Comparison of ENCODE assay signal across 21 cellular contexts in the genomic region with DNA sequence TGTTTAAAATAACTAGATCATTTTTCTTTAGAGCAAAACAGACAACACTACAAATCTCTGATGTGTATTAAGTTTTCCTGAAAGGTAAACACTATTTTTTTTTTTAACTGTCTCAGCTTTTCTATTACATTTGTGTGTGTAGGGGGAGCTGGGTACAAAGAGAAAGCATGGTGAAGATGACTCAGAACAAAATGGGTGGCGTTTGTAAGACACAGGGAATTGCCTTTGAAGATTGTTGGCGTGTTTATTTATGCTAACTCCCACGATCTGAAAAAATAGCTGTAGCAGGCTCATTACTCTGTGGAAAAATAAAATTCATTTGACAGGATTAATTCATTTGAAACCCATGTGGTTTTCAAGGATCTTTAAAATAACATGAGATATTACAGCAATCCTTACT.
DNase-seq lines count a peak whose midpoint lies in the region; ATAC-seq, FAIRE-seq and TF ChIP-seq lines count a peak whose summit lies in the region.
"Had no signal": no experiment of that assay in that cellular context is flagged by ENCODE, and none has a peak within 500 bp of the region (broad histone marks: within the 10 kb centered on the region; RNA-seq: fewer than 3 reads in every experiment).

No MANE protein-coding gene starts in this region.

- ATAC-seq in Right ventricle myocardium superior (ENCODE audit: poor library complexity) (no peak), pancreas (no peak), HG02642 (IDR thresholded peaks at IDR 0.05; ENCODE audit: poor library complexity, unreplicated experiment) (no peak), HG03039 (IDR thresholded peaks at IDR 0.05; ENCODE audit: unreplicated experiment) (no peak)
- ATAC-seq: A549; CD8-positive, alpha-beta T cell; GM12878 had no signal

- H3K4me3 ChIP-seq in cardiac muscle cell (no peak overlapping the region), pancreas (no peak overlapping the region)
- H3K4me3 ChIP-seq: A549; BLaER1 treated with 17β-estradiol and CSF1 and Interleukin-3, amounts not matched to agents 10 nM and 100 nM; GM12878; SJCRH30 had no signal

- intact Hi-C loops in Right ventricle myocardium superior (cut with DNase I): no loop called here
- intact Hi-C loops in pancreas (cut with DNase I): no loop called here

- TF ChIP-seq CTCF in cardiac muscle cell (IDR thresholded peaks at IDR 0.05; ENCODE audit: low read depth, low read length) (no peak), pancreas (IDR thresholded peaks at IDR 0.05) (no peak)

- 42 to 49% methylated on average over 3 of the region's 3 CpGs for WGBS in pancreas, 2 donors

- H3K27me3 ChIP-seq in cardiac muscle cell (no peaks in the 10 kb centered on the region), pancreas (peaks cover 0 to 4% (median 0%) of the 10 kb centered on the region in 4 donors)
- H3K27me3 ChIP-seq: BLaER1 treated with 17β-estradiol and CSF1 and Interleukin-3, amounts not matched to agents 10 nM and 100 nM; SJCRH30 had no signal

- peak overlapping the region; percentile 15 for H3K27ac ChIP-seq in cardiac muscle cell
- H3K27ac ChIP-seq in pancreas: no peak overlapping the region
- H3K27ac ChIP-seq: A549; BLaER1 treated with 17β-estradiol and CSF1 and Interleukin-3, amounts not matched to agents 10 nM and 100 nM; SJCRH30 had no signal

- H3K9me3 ChIP-seq in cardiac muscle cell (ENCODE audit: low read depth): no peaks in the 10 kb centered on the region
- no peaks in the 10 kb centered on the region for H3K9me3 ChIP-seq in pancreas
- H3K9me3 ChIP-seq: A549; BLaER1 treated with 17β-estradiol and CSF1 and Interleukin-3, amounts not matched to agents 10 nM and 100 nM; SJCRH30 had no signal

- H3K4me1 ChIP-seq in cardiac muscle cell (ENCODE audit: low read depth) (peaks cover 3% of the 10 kb centered on the region), pancreas (no peaks in the 10 kb centered on the region)
- H3K4me1 ChIP-seq: A549; BLaER1 treated with 17β-estradiol and CSF1 and Interleukin-3, amounts not matched to agents 10 nM and 100 nM; SJCRH30 had no signal

- FAIRE-seq in pancreas (lab: Jason Lieb, UNC): no peak
- FAIRE-seq: A549, GM12878, GM19239, H1 had no signal

- DNase-seq in cardiac muscle cell (ENCODE audit: low read depth in 1 of 2, low spot score in 1 of 2) (peak in 1 of 2 donors; percentile 0), Right ventricle myocardium superior (no peak), OCI-M1 (lab: John Stamatoyannopoulos, UW) (peak; percentile 28), kidney glomerular epithelial cell (lab: John Stamatoyannopoulos, UW) (peak; percentile 37), pancreas (no peak)
- DNase-seq: CD8-positive, alpha-beta T cell; HFFc6; KG1; NCI-H1048; NCI-H1436; NCI-H1930; NCI-H345; NCI-H524 treated with DMSO at 0.1 percent for 48 hours; SJCRH30 had no signal

- H3K36me3 ChIP-seq in cardiac muscle cell (no peaks in the 10 kb centered on the region), pancreas (no peaks in the 10 kb centered on the region)
- H3K36me3 ChIP-seq: BLaER1 treated with 17β-estradiol and CSF1 and Interleukin-3, amounts not matched to agents 10 nM and 100 nM; SJCRH30 had no signal

Comparison
In these comparisons a context has a peak if more than half of its experiments do, and no peak if none do; other contexts are left out.
1. DNase-seq: peak in OCI-M1 (single experiment) and kidney glomerular epithelial cell (single experiment); none in Right ventricle myocardium superior (single experiment) and pancreas (0 of 6).